11 cellular contexts compared by ENCODE assay signal in the genomic region with DNA sequence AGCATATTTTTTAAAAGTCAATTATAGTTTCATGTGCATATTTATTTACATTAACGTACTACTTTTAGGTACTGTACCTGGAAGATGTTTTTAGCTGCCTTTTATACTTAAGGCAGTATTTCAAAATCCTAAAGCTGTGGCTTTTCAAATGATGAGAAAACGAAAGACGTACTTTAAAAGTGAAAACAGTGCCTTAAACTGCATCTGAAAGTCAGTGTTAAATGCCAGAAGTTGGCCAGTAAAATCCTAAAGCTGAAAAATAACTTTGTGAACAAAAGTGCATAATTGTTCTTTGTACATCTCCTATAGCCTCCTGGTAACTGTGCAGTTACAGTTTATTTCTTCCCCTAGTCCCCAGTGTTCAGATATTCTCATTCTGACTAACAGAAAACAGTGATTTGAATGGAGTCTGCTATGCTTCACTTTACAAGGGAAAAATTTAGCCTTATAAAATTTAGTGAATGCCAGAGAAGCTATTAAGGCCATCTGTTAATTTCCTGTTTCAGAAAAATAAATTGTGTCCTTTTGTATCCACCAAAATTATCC. TPM values are rescaled to one million over a fixed set of nuclear protein-coding genes. Genes with fewer than 3 reads are reported as not detected.
DNase-seq lines count a peak whose midpoint lies in the region; ATAC-seq and TF ChIP-seq lines count a peak whose summit lies in the region.
"Had no signal": no experiment of that assay in that cellular context is flagged by ENCODE, and none has a peak within 500 bp of the region (broad histone marks: within the 10 kb centered on the region; RNA-seq: fewer than 3 reads in every experiment).

No MANE protein-coding gene starts in this region.

- DNase-seq in GM12865 (ENCODE audit: low read depth) (peak; percentile 46), HFFc6 (no peak), hepatocyte (ENCODE audit: low spot score) (no peak), caudate nucleus (lab: John Stamatoyannopoulos, UW) (no peak), osteocyte (ENCODE audit: extremely low spot score, unreplicated experiment) (no peak)
- DNase-seq in stimulated activated CD4-positive, alpha-beta T cell treated with anti-CD3 and anti-CD28 coated beads, Interleukin-4, amount 100 ng/mL, for 24 hours, result no peak
- DNase-seq: DMS53, foreskin keratinocyte, left cardiac atrium had no signal

- TF ChIP-seq CTCF in GM12865 (IDR thresholded peaks at IDR 0.05; ENCODE audit: insufficient read depth, low read depth, low read length, missing control alignments) (no peak), HFFc6 (IDR thresholded peaks at IDR 0.05) (no peak), hepatocyte (IDR thresholded peaks at IDR 0.05; ENCODE audit: poor library complexity) (no peak), osteocyte (IDR thresholded peaks at IDR 0.05) (no peak)

- H3K36me3 Mint-ChIP-seq in HFFc6 (ENCODE audit: low read depth), result no peaks in the 10 kb centered on the region
- peaks cover 11% of the 10 kb centered on the region for H3K36me3 Mint-ChIP-seq in T-helper 1 cell treated with Interleukin-12 subunit alpha and Interleukin-12 subunit beta and Interleukin-4 antibody, amounts not matched to agents 30 μg/mL and 1 μg/mL, for 36 hours (ENCODE audit: low read depth)
- peaks cover 12% of the 10 kb centered on the region for H3K36me3 Mint-ChIP-seq in osteocyte (ENCODE audit: unreplicated experiment)

- H4K20me1 ChIP-seq in hepatocyte (ENCODE audit: insufficient read depth, poor library complexity, severe bottlenecking), result peaks cover 30% of the 10 kb centered on the region

- peaks cover 21% of the 10 kb centered on the region for H3K4me1 ChIP-seq in hepatocyte (ENCODE audit: insufficient read depth)

- H3K9me3 Mint-ChIP-seq in HFFc6, result no peaks in the 10 kb centered on the region
- H3K9me3 Mint-ChIP-seq in T-helper 1 cell treated with Interleukin-12 subunit alpha and Interleukin-12 subunit beta and Interleukin-4 antibody, amounts not matched to agents 30 μg/mL and 1 μg/mL, for 36 hours, result no peaks in the 10 kb centered on the region
- H3K9me3 Mint-ChIP-seq in osteocyte (ENCODE audit: unreplicated experiment), result no peaks in the 10 kb centered on the region

- no peaks in the 10 kb centered on the region for H3K36me3 ChIP-seq in hepatocyte (replicated peaks; ENCODE audit: insufficient read depth, low read depth)

- H3K27ac ChIP-seq in hepatocyte (no peak overlapping the region), caudate nucleus (ENCODE audit: low read depth, low read length) (no peak overlapping the region)
- H3K27ac ChIP-seq: foreskin keratinocyte had no signal

- peak overlapping the region; percentile 82 for H3K4me3 Mint-ChIP-seq in HFFc6
- H3K4me3 Mint-ChIP-seq in T-helper 1 cell treated with Interleukin-12 subunit alpha and Interleukin-12 subunit beta and Interleukin-4 antibody, amounts not matched to agents 30 μg/mL and 1 μg/mL, for 36 hours, result peak overlapping the region; percentile 46
- H3K4me3 Mint-ChIP-seq in osteocyte (ENCODE audit: unreplicated experiment), result no peak overlapping the region

- H3K27ac Mint-ChIP-seq in HFFc6 (peak overlapping the region; percentile 76), osteocyte (ENCODE audit: unreplicated experiment) (no peak overlapping the region)
- no peak overlapping the region for H3K27ac Mint-ChIP-seq in T-helper 1 cell treated with Interleukin-12 subunit alpha and Interleukin-12 subunit beta and Interleukin-4 antibody, amounts not matched to agents 30 μg/mL and 1 μg/mL, for 36 hours

- H3K4me2 ChIP-seq in hepatocyte, result peak overlapping the region; percentile 32

- H3K4me3 ChIP-seq in GM12865 (ENCODE audit: low read depth, low read length) (peak overlapping the region; percentile 61), hepatocyte (no peak overlapping the region)

- H3K4me1 Mint-ChIP-seq in HFFc6 (ENCODE audit: low read depth) (peaks cover 52% of the 10 kb centered on the region), osteocyte (ENCODE audit: unreplicated experiment) (peaks cover 38% of the 10 kb centered on the region)
- peaks cover 47% of the 10 kb centered on the region for H3K4me1 Mint-ChIP-seq in T-helper 1 cell treated with Interleukin-12 subunit alpha and Interleukin-12 subunit beta and Interleukin-4 antibody, amounts not matched to agents 30 μg/mL and 1 μg/mL, for 36 hours (ENCODE audit: low read depth)

- 71% methylated on average over 3 of the region's 3 CpGs for WGBS in hepatocyte (ENCODE audit: low lambda C conversion rate, missing lambda C conversion rate)

- H2AFZ ChIP-seq in hepatocyte, result no peak overlapping the region

- H3K79me2 ChIP-seq in hepatocyte, result peaks cover 100% of the 10 kb centered on the region

- no peaks in the 10 kb centered on the region for H3K9me3 ChIP-seq in hepatocyte (ENCODE audit: low read depth)

- ATAC-seq in GM18867 (IDR thresholded peaks at IDR 0.05; ENCODE audit: unreplicated experiment), result no peak
- ATAC-seq: foreskin keratinocyte, left cardiac atrium had no signal

- no peaks in the 10 kb centered on the region for H3K27me3 ChIP-seq in hepatocyte
- H3K27me3 ChIP-seq: foreskin keratinocyte had no signal

- H3K27me3 Mint-ChIP-seq in HFFc6 (ENCODE audit: insufficient read depth) (no peaks in the 10 kb centered on the region), osteocyte (ENCODE audit: unreplicated experiment) (no peaks in the 10 kb centered on the region)
- no peaks in the 10 kb centered on the region for H3K27me3 Mint-ChIP-seq in T-helper 1 cell treated with Interleukin-12 subunit alpha and Interleukin-12 subunit beta and Interleukin-4 antibody, amounts not matched to agents 30 μg/mL and 1 μg/mL, for 36 hours (ENCODE audit: low read depth)

- H3K9me2 ChIP-seq in hepatocyte (replicated peaks; ENCODE audit: insufficient read depth), result no peaks in the 10 kb centered on the region

RNA-seq across cellular contexts. Expression of a gene that starts 6.8 kb away (rescaled TPM):
- 10 to 100 TPM; 14.6 to 19.8 (median 17.1) TPM for total RNA-seq in HFFc6 (2021; fragmentation: NEBNext Ultra II Directional; extraction: Animal tissue kit (Norgen Biotek cat#: 25700))
- total RNA-seq in hepatocyte, result 15.2 and 15.5 TPM in 2 replicates
- 22.5 and 23.7 TPM in 2 replicates for polyA plus RNA-seq in hepatocyte
- total RNA-seq in osteocyte, result 16.5 and 18.5 TPM in 2 replicates

RNA-seq across cellular contexts. Expression of a gene that starts 50.7 kb away (rescaled TPM):
- 10 to 100 TPM; 38.9 to 51.7 (median 41.9) TPM for total RNA-seq in HFFc6 (2021; fragmentation: NEBNext Ultra II Directional; extraction: Animal tissue kit (Norgen Biotek cat#: 25700))
- total RNA-seq in hepatocyte, result 46.2 and 46.6 TPM in 2 replicates
- polyA plus RNA-seq in hepatocyte, result 46.4 and 61.9 TPM in 2 replicates
- total RNA-seq in osteocyte, result 33.6 and 38.8 TPM in 2 replicates
